Comparison of ENCODE assay signal across 9 cellular contexts in the genomic region with DNA sequence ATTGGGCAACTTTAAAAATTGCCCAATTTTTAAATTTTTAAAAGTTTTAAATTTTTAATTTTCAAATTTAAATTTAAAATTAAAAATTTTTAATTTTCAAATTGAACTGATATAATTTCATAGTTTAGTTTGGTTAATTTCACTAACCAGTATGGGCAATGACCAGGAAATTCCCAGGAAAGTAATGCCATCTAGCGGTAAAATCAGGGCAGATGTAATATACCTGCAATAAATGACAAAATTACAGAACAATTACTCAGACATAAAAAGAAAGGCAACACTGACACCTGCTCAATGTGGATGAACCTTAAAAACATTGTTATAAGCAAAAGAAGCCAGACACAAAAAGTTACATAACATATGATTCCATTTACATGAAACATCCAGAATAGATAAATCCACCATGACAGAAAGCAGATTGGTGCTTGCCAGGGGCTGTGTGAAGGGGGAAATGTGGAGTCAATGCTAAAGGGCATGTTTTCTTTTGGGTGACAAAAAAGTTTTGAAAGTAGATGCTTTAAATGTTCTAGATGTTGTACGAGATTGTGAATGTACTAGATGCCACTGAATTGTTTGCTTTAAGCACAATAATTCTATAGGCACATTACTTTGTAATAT. TPM values are rescaled to one million over a fixed set of nuclear protein-coding genes. Genes with fewer than 3 reads are reported as not detected.
DNase-seq lines count a peak whose midpoint lies in the region; ATAC-seq and TF ChIP-seq lines count a peak whose summit lies in the region.
"Had no signal": no experiment of that assay in that cellular context is flagged by ENCODE, and none has a peak within 500 bp of the region (broad histone marks: within the 10 kb centered on the region; RNA-seq: fewer than 3 reads in every experiment).

No MANE protein-coding gene starts in this region.

- peaks cover 5% of the 10 kb centered on the region for H3K27me3 ChIP-seq in endodermal cell (ENCODE audit: control insufficient read depth, insufficient read depth, low read length, poor library complexity, severe bottlenecking)

- no peak overlapping the region for H3K9ac ChIP-seq in endodermal cell (ENCODE audit: extremely low read depth, low read length, poor library complexity, severe bottlenecking)

- H3K9me3 Mint-ChIP-seq in activated CD4-positive, alpha-beta T cell treated with anti-CD3 and anti-CD28 coated beads, Interleukin-2, amount 10 ng/mL, durations not matched to agents 7 days and 5 days: no peaks in the 10 kb centered on the region
- H3K9me3 Mint-ChIP-seq in endodermal cell: no peaks in the 10 kb centered on the region
- H3K9me3 Mint-ChIP-seq: dendritic cell treated with granulocyte-macrophage colony-stimulating factor and Interleukin-4, amounts not matched to agents 40 ng/mL and 50 ng/mL, for 4 days had no signal

- peaks cover 31% of the 10 kb centered on the region for H3K27me3 Mint-ChIP-seq in activated CD4-positive, alpha-beta T cell treated with anti-CD3 and anti-CD28 coated beads, Interleukin-2, amount 10 ng/mL, durations not matched to agents 7 days and 5 days
- peaks cover 15% of the 10 kb centered on the region for H3K27me3 Mint-ChIP-seq in endodermal cell (ENCODE audit: insufficient read depth)

- peaks cover 20% of the 10 kb centered on the region for H3K4me1 ChIP-seq in endodermal cell (ENCODE audit: control insufficient read depth, insufficient read depth, low read length)

- WGBS in endodermal cell (ENCODE audit: insufficient coverage in 1 of 2, insufficient read length in 1 of 2), 2 experiments: 0% methylated on average over 1 of the region's 2 CpGs; no CpG with 5 or more reads in 1 of the 2 experiments

- DNase-seq in activated CD4-positive, alpha-beta T cell treated with anti-CD3 and anti-CD28 coated beads, Interleukin-2, amount 10 ng/mL, durations not matched to agents 7 days and 5 days: peak; percentile 51
- DNase-seq in activated CD4-positive, alpha-beta T cell treated with anti-CD3 and anti-CD28 coated beads, Interleukin-2, amount 50 U/mL, for 48 hours: no peak
- DNase-seq in RPMI7951 (ENCODE audit: low read depth): peak; percentile 48
- DNase-seq in endodermal cell: no peak
- peak; percentile 50 for DNase-seq in middle frontal gyrus (ENCODE audit: extremely low spot score, low spot score)

- POLR2A ChIA-PET in activated CD4-positive, alpha-beta T cell treated with anti-CD3 and anti-CD28 coated beads, Interleukin-2, amount 10 ng/mL, durations not matched to agents 7 days and 5 days (lab: Charles Lee): interaction anchor here (0.6 kb wide), 1 partner anchor 398 kb away, joined by 4 read pairs; no protein-coding TSS in a partner anchor

- CTCF ChIA-PET in activated CD4-positive, alpha-beta T cell treated with anti-CD3 and anti-CD28 coated beads, Interleukin-2, amount 10 ng/mL, durations not matched to agents 7 days and 5 days (lab: Charles Lee): interaction anchor here (1.0 to 1.3 kb wide), 3 partner anchors 10 to 347 kb away, joined by 3 read pairs; no protein-coding TSS in a partner anchor

- no peak overlapping the region for H3K27ac ChIP-seq in endodermal cell (ENCODE audit: low read depth, low read length)

- no peaks in the 10 kb centered on the region for H3K36me3 ChIP-seq in endodermal cell (ENCODE audit: control insufficient read depth, insufficient read depth, low read length)

- H3K36me3 Mint-ChIP-seq in activated CD4-positive, alpha-beta T cell treated with anti-CD3 and anti-CD28 coated beads, Interleukin-2, amount 10 ng/mL, durations not matched to agents 7 days and 5 days (ENCODE audit: low read depth): no peaks in the 10 kb centered on the region
- no peaks in the 10 kb centered on the region for H3K36me3 Mint-ChIP-seq in endodermal cell (ENCODE audit: low read depth)

- no peaks in the 10 kb centered on the region for H3K9me3 ChIP-seq in endodermal cell (ENCODE audit: control insufficient read depth, low read length)

- H3K4me3 ChIP-seq in endodermal cell (ENCODE audit: low read length): no peak overlapping the region

- ATAC-seq in HG03432 (IDR thresholded peaks at IDR 0.05; ENCODE audit: unreplicated experiment) (peak; percentile 49), HG02981 (IDR thresholded peaks at IDR 0.05; ENCODE audit: unreplicated experiment) (no peak), HG02970 (IDR thresholded peaks at IDR 0.05; ENCODE audit: low FRiP score, unreplicated experiment) (no peak)

- no peak overlapping the region for H3K27ac Mint-ChIP-seq in activated CD4-positive, alpha-beta T cell treated with anti-CD3 and anti-CD28 coated beads, Interleukin-2, amount 10 ng/mL, durations not matched to agents 7 days and 5 days
- no peak overlapping the region for H3K27ac Mint-ChIP-seq in endodermal cell
- H3K27ac Mint-ChIP-seq: dendritic cell treated with granulocyte-macrophage colony-stimulating factor and Interleukin-4, amounts not matched to agents 40 ng/mL and 50 ng/mL, for 4 days had no signal

- TF ChIP-seq CTCF in endodermal cell (conservative IDR thresholded peaks at IDR 0.05): peak; percentile 91

- no peaks in the 10 kb centered on the region for H3K4me1 Mint-ChIP-seq in activated CD4-positive, alpha-beta T cell treated with anti-CD3 and anti-CD28 coated beads, Interleukin-2, amount 10 ng/mL, durations not matched to agents 7 days and 5 days
- peaks cover 31% of the 10 kb centered on the region for H3K4me1 Mint-ChIP-seq in endodermal cell

- no peak overlapping the region for H3K4me3 Mint-ChIP-seq in activated CD4-positive, alpha-beta T cell treated with anti-CD3 and anti-CD28 coated beads, Interleukin-2, amount 10 ng/mL, durations not matched to agents 7 days and 5 days
- no peak overlapping the region for H3K4me3 Mint-ChIP-seq in endodermal cell
- H3K4me3 Mint-ChIP-seq: dendritic cell treated with granulocyte-macrophage colony-stimulating factor and Interleukin-4, amounts not matched to agents 40 ng/mL and 50 ng/mL, for 4 days had no signal

RNA-seq across cellular contexts. Expression of gene SLC16A12, which starts 28.6 kb away (rescaled TPM):
- total RNA-seq in activated CD4-positive, alpha-beta T cell treated with anti-CD3 and anti-CD28 coated beads, Interleukin-2, amount 10 ng/mL, durations not matched to agents 7 days and 5 days: not detected
- under 0.01 and 0.12 TPM in 2 replicates for total RNA-seq in RPMI7951 (2014; rRNA removed; shearing (Covaris generic))
- total RNA-seq in endodermal cell: 1 to 10 TPM in 1 of 2 donors, under 1 TPM in 1; 0.33 to 2.3 TPM
- polyA plus RNA-seq in endodermal cell (2013, experiment 1 of 2): 0.11 TPM
- 0.12 TPM for polyA plus RNA-seq in endodermal cell (2013, experiment 2 of 2)

Comparison
In these comparisons a context has a peak if more than half of its experiments do, and no peak if none do; other contexts are left out.
1. DNase-seq: peak in activated CD4-positive, alpha-beta T cell treated with anti-CD3 and anti-CD28 coated beads, Interleukin-2, amount 10 ng/mL, durations not matched to agents 7 days and 5 days (single experiment), RPMI7951 (single experiment) and middle frontal gyrus (single experiment); none in activated CD4-positive, alpha-beta T cell treated with anti-CD3 and anti-CD28 coated beads, Interleukin-2, amount 50 U/mL, for 48 hours (0 of 2) and endodermal cell (single experiment).